In the genomic region with DNA sequence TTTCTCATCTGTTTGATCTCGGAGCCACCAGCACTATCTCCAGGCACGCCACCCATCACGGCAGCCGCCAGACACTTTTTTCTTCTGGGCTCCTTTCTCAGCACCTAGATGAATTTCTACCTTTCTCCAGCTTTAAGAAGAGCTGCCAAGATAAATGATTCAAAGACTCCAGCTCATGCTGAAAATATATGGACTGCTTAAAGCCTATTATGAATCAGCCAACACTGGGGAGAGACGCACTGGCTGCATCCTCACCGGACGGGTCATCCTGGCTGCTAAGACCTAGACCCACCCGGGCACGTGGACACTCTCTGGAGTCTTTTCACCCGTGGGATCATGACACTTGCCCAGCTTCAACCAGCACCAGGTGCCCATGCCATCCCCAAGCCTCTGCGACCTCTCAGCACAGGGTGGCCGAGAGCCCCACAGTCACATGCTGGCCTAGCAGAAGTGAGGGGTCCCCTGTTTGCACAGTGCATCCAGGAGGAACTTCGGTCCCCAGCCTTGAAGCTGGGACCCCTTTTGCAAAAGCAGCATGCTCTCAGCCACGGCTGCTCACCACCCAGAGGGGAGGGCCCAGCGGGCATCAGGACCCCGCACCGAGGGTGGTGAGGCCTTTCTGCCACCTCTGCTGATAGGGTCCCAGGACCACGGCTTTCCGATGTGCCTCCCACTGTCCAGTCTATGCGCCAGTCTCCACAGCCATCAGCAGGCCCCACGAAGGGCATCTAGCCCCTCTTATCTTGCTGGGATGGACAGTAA, we compare ENCODE assay signal across 1 cellular context.
TF ChIP-seq lines count a peak whose summit lies in the region.

No MANE protein-coding gene starts in this region.

TF ChIP-seq in HepG2, 621 proteins besides CTCF, POLR2A, EP300 and RAD21:
- TF ChIP-seq TGIF2 (CRISPR knock-in tag; IDR thresholded peaks at IDR 0.05) (no peak), TARDBP (CRISPR knock-in tag; IDR thresholded peaks at IDR 0.05) (no peak), SIN3B (IDR thresholded peaks at IDR 0.05; ENCODE audit: low read length) (no peak), HNRNPH1 (optimal IDR thresholded peaks at IDR 0.05; ENCODE audit: low read depth, low read length) (no peak), STAT5B (CRISPR knock-in tag; IDR thresholded peaks at IDR 0.05) (no peak), SP4 (CRISPR knock-in tag; IDR thresholded peaks at IDR 0.05) (no peak), PHF8 (CRISPR knock-in tag; IDR thresholded peaks at IDR 0.05) (no peak), ZNF776 (CRISPR knock-in tag; IDR thresholded peaks at IDR 0.05) (no peak), RBM22 (optimal IDR thresholded peaks at IDR 0.05; ENCODE audit: low read length) (no peak), SUZ12 (IDR thresholded peaks at IDR 0.05; ENCODE audit: low read depth, low read length) (no peak), IKZF4 (CRISPR knock-in tag; IDR thresholded peaks at IDR 0.05; ENCODE audit: borderline replicate concordance, low read depth, not compliant biosample characterization) (no peak), TOPORS (CRISPR knock-in tag; IDR thresholded peaks at IDR 0.05) (no peak), ZNF644 (CRISPR knock-in tag; IDR thresholded peaks at IDR 0.05; ENCODE audit: low read depth) (no peak), ZNF615 (CRISPR knock-in tag; IDR thresholded peaks at IDR 0.05; ENCODE audit: borderline replicate concordance) (no peak)
- TF ChIP-seq, protein P1, sequence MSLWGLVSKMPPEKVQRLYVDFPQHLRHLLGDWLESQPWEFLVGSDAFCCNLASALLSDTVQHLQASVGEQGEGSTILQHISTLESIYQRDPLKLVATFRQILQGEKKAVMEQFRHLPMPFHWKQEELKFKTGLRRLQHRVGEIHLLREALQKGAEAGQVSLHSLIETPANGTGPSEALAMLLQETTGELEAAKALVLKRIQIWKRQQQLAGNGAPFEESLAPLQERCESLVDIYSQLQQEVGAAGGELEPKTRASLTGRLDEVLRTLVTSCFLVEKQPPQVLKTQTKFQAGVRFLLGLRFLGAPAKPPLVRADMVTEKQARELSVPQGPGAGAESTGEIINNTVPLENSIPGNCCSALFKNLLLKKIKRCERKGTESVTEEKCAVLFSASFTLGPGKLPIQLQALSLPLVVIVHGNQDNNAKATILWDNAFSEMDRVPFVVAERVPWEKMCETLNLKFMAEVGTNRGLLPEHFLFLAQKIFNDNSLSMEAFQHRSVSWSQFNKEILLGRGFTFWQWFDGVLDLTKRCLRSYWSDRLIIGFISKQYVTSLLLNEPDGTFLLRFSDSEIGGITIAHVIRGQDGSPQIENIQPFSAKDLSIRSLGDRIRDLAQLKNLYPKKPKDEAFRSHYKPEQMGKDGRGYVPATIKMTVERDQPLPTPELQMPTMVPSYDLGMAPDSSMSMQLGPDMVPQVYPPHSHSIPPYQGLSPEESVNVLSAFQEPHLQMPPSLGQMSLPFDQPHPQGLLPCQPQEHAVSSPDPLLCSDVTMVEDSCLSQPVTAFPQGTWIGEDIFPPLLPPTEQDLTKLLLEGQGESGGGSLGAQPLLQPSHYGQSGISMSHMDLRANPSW (CRISPR knock-in tag; IDR thresholded peaks at IDR 0.05; ENCODE audit: borderline replicate concordance): no peak
- TF ChIP-seq, protein P2, sequence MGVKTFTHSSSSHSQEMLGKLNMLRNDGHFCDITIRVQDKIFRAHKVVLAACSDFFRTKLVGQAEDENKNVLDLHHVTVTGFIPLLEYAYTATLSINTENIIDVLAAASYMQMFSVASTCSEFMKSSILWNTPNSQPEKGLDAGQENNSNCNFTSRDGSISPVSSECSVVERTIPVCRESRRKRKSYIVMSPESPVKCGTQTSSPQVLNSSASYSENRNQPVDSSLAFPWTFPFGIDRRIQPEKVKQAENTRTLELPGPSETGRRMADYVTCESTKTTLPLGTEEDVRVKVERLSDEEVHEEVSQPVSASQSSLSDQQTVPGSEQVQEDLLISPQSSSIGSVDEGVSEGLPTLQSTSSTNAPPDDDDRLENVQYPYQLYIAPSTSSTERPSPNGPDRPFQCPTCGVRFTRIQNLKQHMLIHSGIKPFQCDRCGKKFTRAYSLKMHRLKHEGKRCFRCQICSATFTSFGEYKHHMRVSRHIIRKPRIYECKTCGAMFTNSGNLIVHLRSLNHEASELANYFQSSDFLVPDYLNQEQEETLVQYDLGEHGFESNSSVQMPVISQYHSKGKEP (CRISPR knock-in tag; IDR thresholded peaks at IDR 0.05): no peak
- TF ChIP-seq, protein P3, sequence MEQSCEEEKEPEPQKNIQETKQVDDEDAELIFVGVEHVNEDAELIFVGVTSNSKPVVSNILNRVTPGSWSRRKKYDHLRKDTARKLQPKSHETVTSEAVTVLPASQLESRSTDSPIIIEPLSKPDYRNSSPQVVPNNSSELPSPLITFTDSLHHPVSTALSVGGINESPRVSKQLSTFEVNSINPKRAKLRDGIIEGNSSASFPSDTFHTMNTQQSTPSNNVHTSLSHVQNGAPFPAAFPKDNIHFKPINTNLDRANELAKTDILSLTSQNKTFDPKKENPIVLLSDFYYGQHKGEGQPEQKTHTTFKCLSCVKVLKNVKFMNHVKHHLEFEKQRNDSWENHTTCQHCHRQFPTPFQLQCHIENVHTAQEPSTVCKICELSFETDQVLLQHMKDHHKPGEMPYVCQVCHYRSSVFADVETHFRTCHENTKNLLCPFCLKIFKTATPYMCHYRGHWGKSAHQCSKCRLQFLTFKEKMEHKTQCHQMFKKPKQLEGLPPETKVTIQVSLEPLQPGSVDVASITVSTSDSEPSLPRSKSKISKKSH (CRISPR knock-in tag; IDR thresholded peaks at IDR 0.05; ENCODE audit: borderline replicate concordance): no peak
- TF ChIP-seq, protein P4, sequence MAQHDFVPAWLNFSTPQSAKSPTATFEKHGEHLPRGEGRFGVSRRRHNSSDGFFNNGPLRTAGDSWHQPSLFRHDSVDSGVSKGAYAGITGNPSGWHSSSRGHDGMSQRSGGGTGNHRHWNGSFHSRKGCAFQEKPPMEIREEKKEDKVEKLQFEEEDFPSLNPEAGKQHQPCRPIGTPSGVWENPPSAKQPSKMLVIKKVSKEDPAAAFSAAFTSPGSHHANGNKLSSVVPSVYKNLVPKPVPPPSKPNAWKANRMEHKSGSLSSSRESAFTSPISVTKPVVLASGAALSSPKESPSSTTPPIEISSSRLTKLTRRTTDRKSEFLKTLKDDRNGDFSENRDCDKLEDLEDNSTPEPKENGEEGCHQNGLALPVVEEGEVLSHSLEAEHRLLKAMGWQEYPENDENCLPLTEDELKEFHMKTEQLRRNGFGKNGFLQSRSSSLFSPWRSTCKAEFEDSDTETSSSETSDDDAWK (CRISPR knock-in tag; IDR thresholded peaks at IDR 0.05): no peak
- TF ChIP-seq, protein P5, sequence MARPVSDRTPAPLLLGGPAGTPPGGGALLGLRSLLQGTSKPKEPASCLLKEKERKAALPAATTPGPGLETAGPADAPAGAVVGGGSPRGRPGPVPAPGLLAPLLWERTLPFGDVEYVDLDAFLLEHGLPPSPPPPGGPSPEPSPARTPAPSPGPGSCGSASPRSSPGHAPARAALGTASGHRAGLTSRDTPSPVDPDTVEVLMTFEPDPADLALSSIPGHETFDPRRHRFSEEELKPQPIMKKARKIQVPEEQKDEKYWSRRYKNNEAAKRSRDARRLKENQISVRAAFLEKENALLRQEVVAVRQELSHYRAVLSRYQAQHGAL (CRISPR knock-in tag; IDR thresholded peaks at IDR 0.05; ENCODE audit: not compliant biosample characterization): no peak
